Comparison of ENCODE assay signal across 10 cellular contexts in the genomic region with DNA sequence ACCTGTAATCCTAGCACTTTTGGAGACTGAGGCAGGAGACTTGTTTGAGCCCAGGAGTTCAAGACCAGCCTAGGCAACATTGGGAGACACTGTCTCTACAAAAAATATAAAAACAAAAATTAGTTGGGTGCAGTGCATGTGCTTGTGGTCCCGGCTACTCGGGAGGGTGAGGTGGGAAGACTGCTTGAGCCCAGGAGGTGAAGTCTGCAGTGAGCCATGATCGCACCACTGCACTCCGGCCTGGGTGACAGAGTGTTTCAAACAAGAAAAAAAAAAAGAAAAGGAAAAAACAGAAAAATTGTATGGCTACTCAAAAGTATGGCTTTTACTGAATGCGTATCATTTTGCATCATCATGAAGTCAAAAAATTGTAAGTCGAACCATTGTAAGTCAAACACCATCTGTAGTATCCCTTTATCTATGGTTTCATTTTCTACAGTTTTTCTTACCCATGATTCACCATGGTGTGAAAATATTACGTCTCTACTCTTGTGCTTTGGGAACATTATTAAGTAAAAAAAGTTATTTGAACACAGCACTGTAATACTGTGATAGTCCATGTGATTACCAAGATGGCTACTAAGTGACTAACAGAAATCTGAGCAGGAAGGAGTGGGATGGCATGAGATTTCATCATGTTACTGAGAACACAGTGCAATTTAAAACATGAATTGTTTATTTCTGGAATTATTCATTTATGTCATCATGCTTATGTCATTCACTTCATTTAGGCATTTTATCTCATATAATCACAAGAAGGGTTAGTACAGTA. TPM values are rescaled to one million over a fixed set of nuclear protein-coding genes. Genes with fewer than 3 reads are reported as not detected.
DNase-seq lines count a peak whose midpoint lies in the region; ATAC-seq and TF ChIP-seq lines count a peak whose summit lies in the region.
"Had no signal": no experiment of that assay in that cellular context is flagged by ENCODE, and none has a peak within 500 bp of the region (broad histone marks: within the 10 kb centered on the region; RNA-seq: fewer than 3 reads in every experiment).

No MANE protein-coding gene starts in this region.

- H3K9ac ChIP-seq in neuronal stem cell (ENCODE audit: low read depth, low read length, poor library complexity): no peak overlapping the region

- POLR2A ChIA-PET in RWPE1 (lab: Yijun Ruan, JAX; ENCODE audit: low non-redundant PET): no interaction called here

- no peak overlapping the region for H2BK120ac ChIP-seq in neuronal stem cell (ENCODE audit: low read depth, low read length)

- H2BK12ac ChIP-seq in neuronal stem cell (ENCODE audit: low read length): no peak overlapping the region

- CTCF ChIA-PET in RWPE1 (lab: Yijun Ruan, JAX): no interaction called here

- peaks cover 40% of the 10 kb centered on the region for H3K36me3 Mint-ChIP-seq in effector memory CD8-positive, alpha-beta T cell (ENCODE audit: insufficient read depth)
- peaks cover 6% of the 10 kb centered on the region for H3K36me3 Mint-ChIP-seq in progenitor cell of endocrine pancreas (ENCODE audit: insufficient read depth)

- H3K4ac ChIP-seq in neuronal stem cell (ENCODE audit: low read length): no peak overlapping the region

- H3K4me3 ChIP-seq in neuronal stem cell (ENCODE audit: low read length in 2 of 2): no peak overlapping the region
- H3K4me3 ChIP-seq: dorsolateral prefrontal cortex had no signal

- no peak overlapping the region for H3K4me2 ChIP-seq in neuronal stem cell (ENCODE audit: insufficient read depth, low read length, poor library complexity, severe bottlenecking)

- peak; percentile 64 to 73 for ATAC-seq in activated CD4-positive, CD25-positive, alpha-beta regulatory T cell treated with anti-CD3 and anti-CD28 coated beads, Interleukin-2, amount 50 U/mL, for 24 hours
- ATAC-seq in effector memory CD8-positive, alpha-beta T cell (replicated peaks): peak; percentile 18

- H4K8ac ChIP-seq in neuronal stem cell (ENCODE audit: low read depth, low read length): no peak overlapping the region

- H2AK5ac ChIP-seq in neuronal stem cell (ENCODE audit: low read depth, low read length): no peak overlapping the region

- DNase-seq in activated CD4-positive, CD25-positive, alpha-beta regulatory T cell treated with anti-CD3 and anti-CD28 coated beads, Interleukin-2, amount 50 U/mL, for 72 hours: no peak
- DNase-seq in NCI-H460 (ENCODE audit: extremely low read depth, low read depth) (peak; percentile 41), progenitor cell of endocrine pancreas (ENCODE audit: low spot score, unreplicated experiment) (no peak), RWPE1 (ENCODE audit: low spot score) (no peak), neuronal stem cell (ENCODE audit: low spot score) (no peak), DMS114 treated with DMSO at 0.1 percent for 48 hours (lab: John Stamatoyannopoulos, UW; ENCODE audit: unreplicated experiment) (no peak)
- DNase-seq in effector memory CD8-positive, alpha-beta T cell: no peak
- DNase-seq: dorsolateral prefrontal cortex, NCI-H2171 had no signal

- no peak overlapping the region for H2BK5ac ChIP-seq in neuronal stem cell (ENCODE audit: low read length)

- no CpG with 5 or more reads among the region's 7 CpGs for WGBS in neuronal stem cell (ENCODE audit: extremely low coverage in 2 of 2, insufficient read length in 2 of 2, insufficient replicate concordance in 1 of 2), 2 donors

- no peaks in the 10 kb centered on the region for H3K27me3 Mint-ChIP-seq in effector memory CD8-positive, alpha-beta T cell
- no peaks in the 10 kb centered on the region for H3K27me3 Mint-ChIP-seq in progenitor cell of endocrine pancreas

- H3K23ac ChIP-seq in neuronal stem cell (ENCODE audit: low read depth, low read length, poor library complexity): no peak overlapping the region

- H3K4me3 Mint-ChIP-seq in effector memory CD8-positive, alpha-beta T cell: no peak overlapping the region
- no peak overlapping the region for H3K4me3 Mint-ChIP-seq in progenitor cell of endocrine pancreas (ENCODE audit: low read depth)

- H4K91ac ChIP-seq in neuronal stem cell (ENCODE audit: low read depth, low read length, poor library complexity): no peak overlapping the region

- H3K27ac Mint-ChIP-seq in effector memory CD8-positive, alpha-beta T cell: peak overlapping the region in 1 of 2 donors; percentile 35
- peak overlapping the region; percentile 80 for H3K27ac Mint-ChIP-seq in progenitor cell of endocrine pancreas

- H3K4me1 ChIP-seq in neuronal stem cell (ENCODE audit: control insufficient read depth in 2 of 2, insufficient read depth in 1 of 2, low read depth in 1 of 2, low read length in 2 of 2): no peaks in the 10 kb centered on the region

- no peak for TF ChIP-seq CTCF in progenitor cell of endocrine pancreas (IDR thresholded peaks at IDR 0.05; ENCODE audit: unreplicated experiment)
- TF ChIP-seq CTCF in RWPE1 (conservative IDR thresholded peaks at IDR 0.05; ENCODE audit: low read depth): no peak

- H2BK15ac ChIP-seq in neuronal stem cell (ENCODE audit: low read length): no peak overlapping the region

- H3K18ac ChIP-seq in neuronal stem cell (ENCODE audit: low read length): no peak overlapping the region

- peaks cover 6 to 18% of the 10 kb centered on the region in 2 donors for H3K4me1 Mint-ChIP-seq in effector memory CD8-positive, alpha-beta T cell (ENCODE audit: low read depth in 2 of 2)
- no peaks in the 10 kb centered on the region for H3K4me1 Mint-ChIP-seq in progenitor cell of endocrine pancreas (ENCODE audit: low read depth)

- H3K79me1 ChIP-seq in neuronal stem cell (ENCODE audit: low read depth, low read length): no peaks in the 10 kb centered on the region

- H3K9me3 Mint-ChIP-seq in effector memory CD8-positive, alpha-beta T cell: no peaks in the 10 kb centered on the region
- H3K9me3 Mint-ChIP-seq in progenitor cell of endocrine pancreas (ENCODE audit: low read depth): peaks cover 3% of the 10 kb centered on the region

- H3K27ac ChIP-seq in RWPE1: no peak overlapping the region
- H3K27ac ChIP-seq in neuronal stem cell (replicated peaks; ENCODE audit: low read length): no peak overlapping the region
- H3K27ac ChIP-seq: dorsolateral prefrontal cortex had no signal

- peaks cover 5 to 13% of the 10 kb centered on the region in 2 donors for H3K36me3 ChIP-seq in neuronal stem cell (replicated peaks in 1 of 2; ENCODE audit: control insufficient read depth in 2 of 2, insufficient read depth in 2 of 2, low read length in 2 of 2)

- no peak overlapping the region for H2AFZ ChIP-seq in neuronal stem cell (ENCODE audit: low read length)

- no peaks in the 10 kb centered on the region for H3K27me3 ChIP-seq in neuronal stem cell (ENCODE audit: control insufficient read depth in 3 of 3, insufficient read depth in 3 of 3, low read depth in 1 of 3, low read length in 3 of 3)
- H3K27me3 ChIP-seq: dorsolateral prefrontal cortex had no signal

- peaks cover 0 to 7% of the 10 kb centered on the region in 2 donors for H3K9me3 ChIP-seq in neuronal stem cell (replicated peaks in 1 of 2; ENCODE audit: control insufficient read depth in 2 of 2, insufficient read depth in 1 of 2, low read depth in 1 of 2, low read length in 2 of 2)

- no peak overlapping the region for H3K14ac ChIP-seq in neuronal stem cell (ENCODE audit: low read length)

RNA-seq across cellular contexts. Expression of gene MANBA, which starts 26.5 kb away (rescaled TPM):
- 13.1 and 13.6 TPM in 2 replicates for total RNA-seq in NCI-H460 (2014; rRNA removed; shearing (Covaris generic))
- 8.7 and 14.9 TPM in 2 replicates for polyA plus RNA-seq in NCI-H460 (2014; cell fraction: nucleus; rRNA removed)
- 48.9 and 49.7 TPM in 2 replicates for total RNA-seq in progenitor cell of endocrine pancreas
- 20.2 TPM for polyA plus RNA-seq in neuronal stem cell (2013, experiment 1 of 2)
- polyA plus RNA-seq in neuronal stem cell (2013, experiment 2 of 2): 20.9 TPM

RNA-seq across cellular contexts. Expression of gene UBE2D3, which starts 40.1 kb away (rescaled TPM):
- total RNA-seq in NCI-H460 (2014; rRNA removed; shearing (Covaris generic)): 521 and 567 TPM in 2 replicates
- polyA plus RNA-seq in NCI-H460 (2014; cell fraction: nucleus; rRNA removed): 279 and 301 TPM in 2 replicates
- total RNA-seq in progenitor cell of endocrine pancreas: 307 and 316 TPM in 2 replicates
- polyA plus RNA-seq in neuronal stem cell (2013, experiment 1 of 2): 532 TPM
- polyA plus RNA-seq in neuronal stem cell (2013, experiment 2 of 2): 561 TPM
